Comparison of ENCODE assay signal across 1 cellular context in the genomic region with DNA sequence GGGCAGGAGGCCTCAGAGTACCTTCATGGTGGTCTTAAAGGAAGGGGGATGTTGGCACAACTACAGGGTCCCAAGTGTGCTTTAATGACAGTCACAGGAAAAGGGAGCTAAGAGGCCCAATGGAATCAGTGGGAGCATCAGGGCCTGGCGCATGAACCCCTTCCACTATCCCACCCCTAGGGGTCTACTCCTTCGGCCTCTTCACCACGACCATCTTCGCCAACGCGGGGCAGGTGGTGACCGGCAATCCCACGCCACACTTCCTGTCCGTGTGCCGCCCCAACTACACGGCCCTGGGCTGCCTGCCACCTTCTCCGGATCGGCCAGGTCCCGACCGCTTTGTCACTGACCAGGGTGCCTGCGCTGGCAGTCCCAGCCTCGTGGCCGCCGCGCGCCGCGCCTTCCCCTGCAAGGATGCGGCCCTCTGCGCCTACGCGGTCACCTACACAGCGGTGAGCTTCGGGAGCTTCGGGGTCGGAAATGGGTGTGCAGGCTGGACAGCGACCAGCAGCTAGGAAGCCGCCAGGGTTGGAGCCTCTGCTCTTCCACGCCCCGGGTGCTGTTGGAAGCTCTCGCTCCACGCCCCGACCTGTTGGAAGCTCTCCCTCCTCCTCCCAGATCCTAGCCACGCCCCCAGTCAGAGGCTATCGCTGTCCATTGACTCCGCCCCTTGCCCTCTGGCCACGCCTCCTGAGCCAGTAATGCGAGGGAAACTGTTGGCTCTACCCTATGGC.
A peak's percentile ranks its signal among the peaks of the same experiment; 100 is the strongest.
TF ChIP-seq lines count a peak whose summit lies in the region.

No MANE protein-coding gene starts in this region.

TF ChIP-seq in K562, 482 proteins besides CTCF, POLR2A, EP300 and RAD21 (continued from another document and continues in another):
- TF ChIP-seq, protein P1, sequence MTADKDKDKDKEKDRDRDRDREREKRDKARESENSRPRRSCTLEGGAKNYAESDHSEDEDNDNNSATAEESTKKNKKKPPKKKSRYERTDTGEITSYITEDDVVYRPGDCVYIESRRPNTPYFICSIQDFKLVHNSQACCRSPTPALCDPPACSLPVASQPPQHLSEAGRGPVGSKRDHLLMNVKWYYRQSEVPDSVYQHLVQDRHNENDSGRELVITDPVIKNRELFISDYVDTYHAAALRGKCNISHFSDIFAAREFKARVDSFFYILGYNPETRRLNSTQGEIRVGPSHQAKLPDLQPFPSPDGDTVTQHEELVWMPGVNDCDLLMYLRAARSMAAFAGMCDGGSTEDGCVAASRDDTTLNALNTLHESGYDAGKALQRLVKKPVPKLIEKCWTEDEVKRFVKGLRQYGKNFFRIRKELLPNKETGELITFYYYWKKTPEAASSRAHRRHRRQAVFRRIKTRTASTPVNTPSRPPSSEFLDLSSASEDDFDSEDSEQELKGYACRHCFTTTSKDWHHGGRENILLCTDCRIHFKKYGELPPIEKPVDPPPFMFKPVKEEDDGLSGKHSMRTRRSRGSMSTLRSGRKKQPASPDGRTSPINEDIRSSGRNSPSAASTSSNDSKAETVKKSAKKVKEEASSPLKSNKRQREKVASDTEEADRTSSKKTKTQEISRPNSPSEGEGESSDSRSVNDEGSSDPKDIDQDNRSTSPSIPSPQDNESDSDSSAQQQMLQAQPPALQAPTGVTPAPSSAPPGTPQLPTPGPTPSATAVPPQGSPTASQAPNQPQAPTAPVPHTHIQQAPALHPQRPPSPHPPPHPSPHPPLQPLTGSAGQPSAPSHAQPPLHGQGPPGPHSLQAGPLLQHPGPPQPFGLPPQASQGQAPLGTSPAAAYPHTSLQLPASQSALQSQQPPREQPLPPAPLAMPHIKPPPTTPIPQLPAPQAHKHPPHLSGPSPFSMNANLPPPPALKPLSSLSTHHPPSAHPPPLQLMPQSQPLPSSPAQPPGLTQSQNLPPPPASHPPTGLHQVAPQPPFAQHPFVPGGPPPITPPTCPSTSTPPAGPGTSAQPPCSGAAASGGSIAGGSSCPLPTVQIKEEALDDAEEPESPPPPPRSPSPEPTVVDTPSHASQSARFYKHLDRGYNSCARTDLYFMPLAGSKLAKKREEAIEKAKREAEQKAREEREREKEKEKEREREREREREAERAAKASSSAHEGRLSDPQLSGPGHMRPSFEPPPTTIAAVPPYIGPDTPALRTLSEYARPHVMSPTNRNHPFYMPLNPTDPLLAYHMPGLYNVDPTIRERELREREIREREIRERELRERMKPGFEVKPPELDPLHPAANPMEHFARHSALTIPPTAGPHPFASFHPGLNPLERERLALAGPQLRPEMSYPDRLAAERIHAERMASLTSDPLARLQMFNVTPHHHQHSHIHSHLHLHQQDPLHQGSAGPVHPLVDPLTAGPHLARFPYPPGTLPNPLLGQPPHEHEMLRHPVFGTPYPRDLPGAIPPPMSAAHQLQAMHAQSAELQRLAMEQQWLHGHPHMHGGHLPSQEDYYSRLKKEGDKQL (CRISPR knock-in tag; IDR thresholded peaks at IDR 0.05; ENCODE audit: borderline replicate concordance): no peak
- TF ChIP-seq U2AF2 (optimal IDR thresholded peaks at IDR 0.05; ENCODE audit: low read depth, low read length) (no peak), SMC3 (conservative IDR thresholded peaks at IDR 0.05; ENCODE audit: insufficient read depth, low read depth, low read length) (no peak), NBN (IDR thresholded peaks at IDR 0.05; ENCODE audit: low read depth) (no peak), ELF2 (CRISPR knock-in tag; IDR thresholded peaks at IDR 0.05) (no peak), KLF13 (tag; IDR thresholded peaks at IDR 0.05; ENCODE audit: borderline replicate concordance, low read depth) (no peak), CBFB (CRISPR knock-in tag; IDR thresholded peaks at IDR 0.05) (no peak), DPF2 (IDR thresholded peaks at IDR 0.05) (no peak), ZFP30 (CRISPR knock-in tag; IDR thresholded peaks at IDR 0.05; ENCODE audit: borderline replicate concordance) (no peak), KLF6 (CRISPR knock-in tag; IDR thresholded peaks at IDR 0.05; ENCODE audit: borderline replicate concordance) (no peak), MED1 (CRISPR knock-in tag; IDR thresholded peaks at IDR 0.05; ENCODE audit: borderline replicate concordance) (no peak), SRSF9 (IDR thresholded peaks at IDR 0.05; ENCODE audit: borderline replicate concordance, low read depth, low read length) (no peak), ZNF75A (CRISPR knock-in tag; IDR thresholded peaks at IDR 0.05) (no peak), ZNF316 (IDR thresholded peaks at IDR 0.05) (no peak), ZNF282 (CRISPR knock-in tag; IDR thresholded peaks at IDR 0.05) (no peak), CCNT2 (IDR thresholded peaks at IDR 0.05; ENCODE audit: borderline replicate concordance, extremely low read depth, insufficient read length, low read depth, low read length) (no peak), RBM15 (IDR thresholded peaks at IDR 0.05; ENCODE audit: insufficient read depth, low read length) (no peak), NRF1 (conservative IDR thresholded peaks at IDR 0.05 in 1 of 2, IDR thresholded peaks at IDR 0.05 in 1 of 2) (peak; percentile 48 to 65; a peak in 3 of 4 replicates), ZNF561 (CRISPR knock-in tag; conservative IDR thresholded peaks at IDR 0.05) (no peak), GABPB1 (CRISPR knock-in tag; IDR thresholded peaks at IDR 0.05) (0 out of 2 replicates have a peak, but pooled peaks have one; percentile 41), ZNF785 (CRISPR knock-in tag; IDR thresholded peaks at IDR 0.05) (no peak), NFE2L1 (tag; IDR thresholded peaks at IDR 0.05; ENCODE audit: borderline replicate concordance, low read depth) (no peak)
- TF ChIP-seq, protein P2, sequence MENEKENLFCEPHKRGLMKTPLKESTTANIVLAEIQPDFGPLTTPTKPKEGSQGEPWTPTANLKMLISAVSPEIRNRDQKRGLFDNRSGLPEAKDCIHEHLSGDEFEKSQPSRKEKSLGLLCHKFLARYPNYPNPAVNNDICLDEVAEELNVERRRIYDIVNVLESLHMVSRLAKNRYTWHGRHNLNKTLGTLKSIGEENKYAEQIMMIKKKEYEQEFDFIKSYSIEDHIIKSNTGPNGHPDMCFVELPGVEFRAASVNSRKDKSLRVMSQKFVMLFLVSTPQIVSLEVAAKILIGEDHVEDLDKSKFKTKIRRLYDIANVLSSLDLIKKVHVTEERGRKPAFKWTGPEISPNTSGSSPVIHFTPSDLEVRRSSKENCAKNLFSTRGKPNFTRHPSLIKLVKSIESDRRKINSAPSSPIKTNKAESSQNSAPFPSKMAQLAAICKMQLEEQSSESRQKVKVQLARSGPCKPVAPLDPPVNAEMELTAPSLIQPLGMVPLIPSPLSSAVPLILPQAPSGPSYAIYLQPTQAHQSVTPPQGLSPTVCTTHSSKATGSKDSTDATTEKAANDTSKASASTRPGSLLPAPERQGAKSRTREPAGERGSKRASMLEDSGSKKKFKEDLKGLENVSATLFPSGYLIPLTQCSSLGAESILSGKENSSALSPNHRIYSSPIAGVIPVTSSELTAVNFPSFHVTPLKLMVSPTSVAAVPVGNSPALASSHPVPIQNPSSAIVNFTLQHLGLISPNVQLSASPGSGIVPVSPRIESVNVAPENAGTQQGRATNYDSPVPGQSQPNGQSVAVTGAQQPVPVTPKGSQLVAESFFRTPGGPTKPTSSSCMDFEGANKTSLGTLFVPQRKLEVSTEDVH (IDR thresholded peaks at IDR 0.05; ENCODE audit: low read depth, partially characterized antibody): no peak
- TF ChIP-seq, protein P3, sequence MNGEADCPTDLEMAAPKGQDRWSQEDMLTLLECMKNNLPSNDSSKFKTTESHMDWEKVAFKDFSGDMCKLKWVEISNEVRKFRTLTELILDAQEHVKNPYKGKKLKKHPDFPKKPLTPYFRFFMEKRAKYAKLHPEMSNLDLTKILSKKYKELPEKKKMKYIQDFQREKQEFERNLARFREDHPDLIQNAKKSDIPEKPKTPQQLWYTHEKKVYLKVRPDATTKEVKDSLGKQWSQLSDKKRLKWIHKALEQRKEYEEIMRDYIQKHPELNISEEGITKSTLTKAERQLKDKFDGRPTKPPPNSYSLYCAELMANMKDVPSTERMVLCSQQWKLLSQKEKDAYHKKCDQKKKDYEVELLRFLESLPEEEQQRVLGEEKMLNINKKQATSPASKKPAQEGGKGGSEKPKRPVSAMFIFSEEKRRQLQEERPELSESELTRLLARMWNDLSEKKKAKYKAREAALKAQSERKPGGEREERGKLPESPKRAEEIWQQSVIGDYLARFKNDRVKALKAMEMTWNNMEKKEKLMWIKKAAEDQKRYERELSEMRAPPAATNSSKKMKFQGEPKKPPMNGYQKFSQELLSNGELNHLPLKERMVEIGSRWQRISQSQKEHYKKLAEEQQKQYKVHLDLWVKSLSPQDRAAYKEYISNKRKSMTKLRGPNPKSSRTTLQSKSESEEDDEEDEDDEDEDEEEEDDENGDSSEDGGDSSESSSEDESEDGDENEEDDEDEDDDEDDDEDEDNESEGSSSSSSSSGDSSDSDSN (IDR thresholded peaks at IDR 0.05; ENCODE audit: borderline replicate concordance in 1 of 2, low read depth in 2 of 2, low read length in 2 of 2): no peak
- TF ChIP-seq, protein P4, sequence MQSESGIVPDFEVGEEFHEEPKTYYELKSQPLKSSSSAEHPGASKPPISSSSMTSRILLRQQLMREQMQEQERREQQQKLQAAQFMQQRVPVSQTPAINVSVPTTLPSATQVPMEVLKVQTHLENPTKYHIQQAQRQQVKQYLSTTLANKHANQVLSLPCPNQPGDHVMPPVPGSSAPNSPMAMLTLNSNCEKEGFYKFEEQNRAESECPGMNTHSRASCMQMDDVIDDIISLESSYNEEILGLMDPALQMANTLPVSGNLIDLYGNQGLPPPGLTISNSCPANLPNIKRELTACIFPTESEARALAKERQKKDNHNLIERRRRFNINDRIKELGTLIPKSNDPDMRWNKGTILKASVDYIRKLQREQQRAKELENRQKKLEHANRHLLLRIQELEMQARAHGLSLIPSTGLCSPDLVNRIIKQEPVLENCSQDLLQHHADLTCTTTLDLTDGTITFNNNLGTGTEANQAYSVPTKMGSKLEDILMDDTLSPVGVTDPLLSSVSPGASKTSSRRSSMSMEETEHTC (IDR thresholded peaks at IDR 0.05): no peak
- TF ChIP-seq, protein P5, sequence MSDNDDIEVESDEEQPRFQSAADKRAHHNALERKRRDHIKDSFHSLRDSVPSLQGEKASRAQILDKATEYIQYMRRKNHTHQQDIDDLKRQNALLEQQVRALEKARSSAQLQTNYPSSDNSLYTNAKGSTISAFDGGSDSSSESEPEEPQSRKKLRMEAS (CRISPR knock-in tag; IDR thresholded peaks at IDR 0.05): peak; percentile 84
- TF ChIP-seq, protein P6, sequence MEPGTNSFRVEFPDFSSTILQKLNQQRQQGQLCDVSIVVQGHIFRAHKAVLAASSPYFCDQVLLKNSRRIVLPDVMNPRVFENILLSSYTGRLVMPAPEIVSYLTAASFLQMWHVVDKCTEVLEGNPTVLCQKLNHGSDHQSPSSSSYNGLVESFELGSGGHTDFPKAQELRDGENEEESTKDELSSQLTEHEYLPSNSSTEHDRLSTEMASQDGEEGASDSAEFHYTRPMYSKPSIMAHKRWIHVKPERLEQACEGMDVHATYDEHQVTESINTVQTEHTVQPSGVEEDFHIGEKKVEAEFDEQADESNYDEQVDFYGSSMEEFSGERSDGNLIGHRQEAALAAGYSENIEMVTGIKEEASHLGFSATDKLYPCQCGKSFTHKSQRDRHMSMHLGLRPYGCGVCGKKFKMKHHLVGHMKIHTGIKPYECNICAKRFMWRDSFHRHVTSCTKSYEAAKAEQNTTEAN (CRISPR knock-in tag; IDR thresholded peaks at IDR 0.05): no peak
- TF ChIP-seq, protein P7, sequence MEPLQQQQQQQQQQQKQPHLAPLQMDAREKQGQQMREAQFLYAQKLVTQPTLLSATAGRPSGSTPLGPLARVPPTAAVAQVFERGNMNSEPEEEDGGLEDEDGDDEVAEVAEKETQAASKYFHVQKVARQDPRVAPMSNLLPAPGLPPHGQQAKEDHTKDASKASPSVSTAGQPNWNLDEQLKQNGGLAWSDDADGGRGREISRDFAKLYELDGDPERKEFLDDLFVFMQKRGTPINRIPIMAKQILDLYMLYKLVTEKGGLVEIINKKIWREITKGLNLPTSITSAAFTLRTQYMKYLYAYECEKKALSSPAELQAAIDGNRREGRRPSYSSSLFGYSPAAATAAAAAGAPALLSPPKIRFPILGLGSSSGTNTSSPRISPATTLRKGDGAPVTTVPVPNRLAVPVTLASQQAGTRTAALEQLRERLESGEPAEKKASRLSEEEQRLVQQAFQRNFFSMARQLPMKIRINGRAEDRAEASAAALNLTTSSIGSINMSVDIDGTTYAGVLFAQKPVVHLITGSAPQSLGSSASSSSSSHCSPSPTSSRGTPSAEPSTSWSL (CRISPR knock-in tag; IDR thresholded peaks at IDR 0.05; ENCODE audit: borderline replicate concordance): 0 out of 2 replicates have a peak, but pooled peaks have one; percentile 14
- TF ChIP-seq, protein P8, sequence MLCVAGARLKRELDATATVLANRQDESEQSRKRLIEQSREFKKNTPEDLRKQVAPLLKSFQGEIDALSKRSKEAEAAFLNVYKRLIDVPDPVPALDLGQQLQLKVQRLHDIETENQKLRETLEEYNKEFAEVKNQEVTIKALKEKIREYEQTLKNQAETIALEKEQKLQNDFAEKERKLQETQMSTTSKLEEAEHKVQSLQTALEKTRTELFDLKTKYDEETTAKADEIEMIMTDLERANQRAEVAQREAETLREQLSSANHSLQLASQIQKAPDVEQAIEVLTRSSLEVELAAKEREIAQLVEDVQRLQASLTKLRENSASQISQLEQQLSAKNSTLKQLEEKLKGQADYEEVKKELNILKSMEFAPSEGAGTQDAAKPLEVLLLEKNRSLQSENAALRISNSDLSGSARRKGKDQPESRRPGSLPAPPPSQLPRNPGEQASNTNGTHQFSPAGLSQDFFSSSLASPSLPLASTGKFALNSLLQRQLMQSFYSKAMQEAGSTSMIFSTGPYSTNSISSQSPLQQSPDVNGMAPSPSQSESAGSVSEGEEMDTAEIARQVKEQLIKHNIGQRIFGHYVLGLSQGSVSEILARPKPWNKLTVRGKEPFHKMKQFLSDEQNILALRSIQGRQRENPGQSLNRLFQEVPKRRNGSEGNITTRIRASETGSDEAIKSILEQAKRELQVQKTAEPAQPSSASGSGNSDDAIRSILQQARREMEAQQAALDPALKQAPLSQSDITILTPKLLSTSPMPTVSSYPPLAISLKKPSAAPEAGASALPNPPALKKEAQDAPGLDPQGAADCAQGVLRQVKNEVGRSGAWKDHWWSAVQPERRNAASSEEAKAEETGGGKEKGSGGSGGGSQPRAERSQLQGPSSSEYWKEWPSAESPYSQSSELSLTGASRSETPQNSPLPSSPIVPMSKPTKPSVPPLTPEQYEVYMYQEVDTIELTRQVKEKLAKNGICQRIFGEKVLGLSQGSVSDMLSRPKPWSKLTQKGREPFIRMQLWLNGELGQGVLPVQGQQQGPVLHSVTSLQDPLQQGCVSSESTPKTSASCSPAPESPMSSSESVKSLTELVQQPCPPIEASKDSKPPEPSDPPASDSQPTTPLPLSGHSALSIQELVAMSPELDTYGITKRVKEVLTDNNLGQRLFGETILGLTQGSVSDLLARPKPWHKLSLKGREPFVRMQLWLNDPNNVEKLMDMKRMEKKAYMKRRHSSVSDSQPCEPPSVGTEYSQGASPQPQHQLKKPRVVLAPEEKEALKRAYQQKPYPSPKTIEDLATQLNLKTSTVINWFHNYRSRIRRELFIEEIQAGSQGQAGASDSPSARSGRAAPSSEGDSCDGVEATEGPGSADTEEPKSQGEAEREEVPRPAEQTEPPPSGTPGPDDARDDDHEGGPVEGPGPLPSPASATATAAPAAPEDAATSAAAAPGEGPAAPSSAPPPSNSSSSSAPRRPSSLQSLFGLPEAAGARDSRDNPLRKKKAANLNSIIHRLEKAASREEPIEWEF (CRISPR knock-in tag; IDR thresholded peaks at IDR 0.05): no peak
- TF ChIP-seq, protein P9, sequence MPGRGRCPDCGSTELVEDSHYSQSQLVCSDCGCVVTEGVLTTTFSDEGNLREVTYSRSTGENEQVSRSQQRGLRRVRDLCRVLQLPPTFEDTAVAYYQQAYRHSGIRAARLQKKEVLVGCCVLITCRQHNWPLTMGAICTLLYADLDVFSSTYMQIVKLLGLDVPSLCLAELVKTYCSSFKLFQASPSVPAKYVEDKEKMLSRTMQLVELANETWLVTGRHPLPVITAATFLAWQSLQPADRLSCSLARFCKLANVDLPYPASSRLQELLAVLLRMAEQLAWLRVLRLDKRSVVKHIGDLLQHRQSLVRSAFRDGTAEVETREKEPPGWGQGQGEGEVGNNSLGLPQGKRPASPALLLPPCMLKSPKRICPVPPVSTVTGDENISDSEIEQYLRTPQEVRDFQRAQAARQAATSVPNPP (IDR thresholded peaks at IDR 0.05; ENCODE audit: borderline replicate concordance, insufficient read depth, insufficient read length): no peak
